Comparison of ENCODE assay signal across 2 cellular contexts in the genomic region with DNA sequence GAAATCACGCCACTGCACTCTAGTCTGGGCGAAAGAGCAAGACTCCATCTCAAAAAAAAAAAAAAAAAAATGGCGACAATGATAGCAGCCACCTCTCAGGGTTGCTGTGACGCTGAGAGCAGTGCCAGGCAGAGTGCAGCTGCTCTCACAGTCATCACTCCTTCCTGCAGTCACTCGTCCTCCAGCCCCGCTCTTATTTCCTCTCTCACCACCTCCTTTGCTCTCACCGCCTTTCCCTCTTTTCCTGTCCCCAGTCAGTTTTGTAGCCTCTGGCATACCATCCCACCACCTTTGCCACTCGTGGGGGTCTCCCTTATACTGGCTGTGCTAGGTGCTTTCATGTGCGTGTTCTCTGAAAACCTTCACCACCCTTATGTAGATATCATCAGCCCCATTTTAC.
TF ChIP-seq lines count a peak whose summit lies in the region.

No MANE protein-coding gene starts in this region.

TF ChIP-seq in liver, 16 proteins besides CTCF, POLR2A, EP300 and RAD21:
- TF ChIP-seq TAF1 (conservative IDR thresholded peaks at IDR 0.05) = no peak
- no peak for TF ChIP-seq SP1 (IDR thresholded peaks at IDR 0.05)
- no peak for TF ChIP-seq EGR1 (IDR thresholded peaks at IDR 0.05; ENCODE audit: low read depth in 2 of 2)
- no peak for TF ChIP-seq ATF3 (IDR thresholded peaks at IDR 0.05)
- no peak for TF ChIP-seq RXRA (IDR thresholded peaks at IDR 0.05)
- no peak for TF ChIP-seq YY1 (IDR thresholded peaks at IDR 0.05)
- TF ChIP-seq HNF4A (conservative IDR thresholded peaks at IDR 0.05) = no peak
- no peak for TF ChIP-seq FOXA1 (IDR thresholded peaks at IDR 0.05)

TF ChIP-seq in HepG2, 621 proteins besides CTCF, POLR2A, EP300 and RAD21:
- TF ChIP-seq ZNF263 (CRISPR knock-in tag; IDR thresholded peaks at IDR 0.05) = no peak
- TF ChIP-seq, protein P1, sequence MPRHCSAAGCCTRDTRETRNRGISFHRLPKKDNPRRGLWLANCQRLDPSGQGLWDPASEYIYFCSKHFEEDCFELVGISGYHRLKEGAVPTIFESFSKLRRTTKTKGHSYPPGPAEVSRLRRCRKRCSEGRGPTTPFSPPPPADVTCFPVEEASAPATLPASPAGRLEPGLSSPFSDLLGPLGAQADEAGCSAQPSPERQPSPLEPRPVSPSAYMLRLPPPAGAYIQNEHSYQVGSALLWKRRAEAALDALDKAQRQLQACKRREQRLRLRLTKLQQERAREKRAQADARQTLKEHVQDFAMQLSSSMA (CRISPR knock-in tag; IDR thresholded peaks at IDR 0.05) = no peak
- no peak for TF ChIP-seq TARDBP (CRISPR knock-in tag; IDR thresholded peaks at IDR 0.05)
- TF ChIP-seq, protein P2, sequence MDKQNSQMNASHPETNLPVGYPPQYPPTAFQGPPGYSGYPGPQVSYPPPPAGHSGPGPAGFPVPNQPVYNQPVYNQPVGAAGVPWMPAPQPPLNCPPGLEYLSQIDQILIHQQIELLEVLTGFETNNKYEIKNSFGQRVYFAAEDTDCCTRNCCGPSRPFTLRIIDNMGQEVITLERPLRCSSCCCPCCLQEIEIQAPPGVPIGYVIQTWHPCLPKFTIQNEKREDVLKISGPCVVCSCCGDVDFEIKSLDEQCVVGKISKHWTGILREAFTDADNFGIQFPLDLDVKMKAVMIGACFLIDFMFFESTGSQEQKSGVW (CRISPR knock-in tag; IDR thresholded peaks at IDR 0.05; ENCODE audit: borderline replicate concordance) = no peak
- no peak for TF ChIP-seq ZNF619 (CRISPR knock-in tag; IDR thresholded peaks at IDR 0.05)
- TF ChIP-seq TERF1 (CRISPR knock-in tag; IDR thresholded peaks at IDR 0.05) = no peak
- no peak for TF ChIP-seq PHF5A (CRISPR knock-in tag; IDR thresholded peaks at IDR 0.05; ENCODE audit: low read depth, unreplicated experiment)
- no peak for TF ChIP-seq ZNF564 (CRISPR knock-in tag; IDR thresholded peaks at IDR 0.05)
- no peak for TF ChIP-seq MEF2D (CRISPR knock-in tag; IDR thresholded peaks at IDR 0.05)
